ENCODE assay signal across 8 cellular contexts in the genomic region with DNA sequence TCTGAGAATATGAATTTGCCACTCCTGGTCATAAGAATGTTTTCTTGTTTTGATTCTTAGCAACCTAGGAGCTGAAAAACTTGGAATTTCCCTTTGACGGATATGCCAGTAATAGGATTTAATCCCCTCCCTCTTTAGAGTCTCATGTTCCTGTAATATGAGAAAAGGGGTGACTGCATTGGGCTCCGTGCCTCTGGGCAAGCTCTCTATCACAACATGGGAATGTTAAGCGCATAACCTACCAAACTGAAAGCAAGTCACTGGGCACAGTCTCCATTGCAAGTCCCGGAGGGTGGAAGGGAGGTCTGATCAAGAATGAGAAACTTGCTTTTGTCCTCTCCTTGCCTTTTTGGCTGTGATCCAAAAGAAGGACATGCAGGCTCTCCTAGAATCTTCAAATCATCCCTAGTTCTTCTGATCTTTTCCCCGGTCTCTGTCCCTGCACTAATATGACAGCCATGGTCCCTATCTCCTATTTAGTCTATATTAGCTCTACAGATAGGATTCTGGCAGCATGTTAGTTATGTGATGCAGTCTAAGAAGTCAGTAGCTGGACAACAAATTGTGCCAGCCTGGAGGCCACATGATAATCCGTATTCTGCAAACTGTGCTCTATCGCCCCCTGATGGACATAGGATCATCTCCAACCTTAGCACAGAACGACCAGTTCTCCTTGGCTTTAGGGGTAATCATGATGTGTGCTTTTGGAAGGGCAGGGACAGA. TPM values are rescaled to one million over a fixed set of nuclear protein-coding genes. Genes with fewer than 3 reads are reported as not detected.
DNase-seq lines count a peak whose midpoint lies in the region; ATAC-seq and TF ChIP-seq lines count a peak whose summit lies in the region.

No MANE protein-coding gene starts in this region.

- peak in 2 of 3 donors; percentile 12 to 64 for DNase-seq in CD4-positive, CD25-positive, alpha-beta regulatory T cell
- DNase-seq in NCI-H2081 treated with DMSO at 0.1 percent for 48 hours (lab: John Stamatoyannopoulos, UW) (peak; percentile 14), foreskin keratinocyte (peak; percentile 53 to 73), renal cortical epithelial cell (ENCODE audit: low read depth) (peak; percentile 67)
- peak; percentile 11 to 13 for DNase-seq in activated CD4-positive, alpha-beta T cell treated with anti-CD3 and anti-CD28 coated beads, Interleukin-2, amount 50 U/mL, for 4 hours

- peaks cover 4% of the 10 kb centered on the region for H3K27me3 Mint-ChIP-seq in CD4-positive, CD25-positive, alpha-beta regulatory T cell

- ATAC-seq in CD4-positive, CD25-positive, alpha-beta regulatory T cell (ENCODE audit: low read depth in 2 of 2) = peak; percentile 55 to 56
- ATAC-seq in GM18868 (IDR thresholded peaks at IDR 0.05; ENCODE audit: unreplicated experiment) (peak; percentile 88), HG03045 (IDR thresholded peaks at IDR 0.05; ENCODE audit: unreplicated experiment) (peak; percentile 85), foreskin keratinocyte (peak; percentile 90), GM19397 (IDR thresholded peaks at IDR 0.05; ENCODE audit: unreplicated experiment) (no peak)

- H3K36me3 ChIP-seq in CD4-positive, CD25-positive, alpha-beta regulatory T cell (ENCODE audit: control insufficient read depth, insufficient read depth, low read length) = no peaks in the 10 kb centered on the region

- no peaks in the 10 kb centered on the region for H3K4me1 ChIP-seq in CD4-positive, CD25-positive, alpha-beta regulatory T cell (ENCODE audit: control insufficient read depth, insufficient read depth, low read length, poor library complexity, severe bottlenecking)
- H3K4me1 ChIP-seq in foreskin keratinocyte = no peaks in the 10 kb centered on the region

- no peaks in the 10 kb centered on the region for H3K27me3 ChIP-seq in CD4-positive, CD25-positive, alpha-beta regulatory T cell (ENCODE audit: control insufficient read depth, insufficient read depth, low read length)
- no peaks in the 10 kb centered on the region for H3K27me3 ChIP-seq in foreskin keratinocyte

- TF ChIP-seq CTCF in foreskin keratinocyte (conservative IDR thresholded peaks at IDR 0.05) = peak; percentile 86

- H3K4me1 Mint-ChIP-seq in CD4-positive, CD25-positive, alpha-beta regulatory T cell = no peaks in the 10 kb centered on the region

- H3K27ac ChIP-seq in CD4-positive, CD25-positive, alpha-beta regulatory T cell (ENCODE audit: insufficient read depth, low read length, poor library complexity, severe bottlenecking) = no peak overlapping the region
- H3K27ac ChIP-seq in foreskin keratinocyte = no peak overlapping the region

- no peak overlapping the region for H3K4me3 ChIP-seq in CD4-positive, CD25-positive, alpha-beta regulatory T cell (ENCODE audit: low read depth, low read length)

- no peak overlapping the region for H3K27ac Mint-ChIP-seq in CD4-positive, CD25-positive, alpha-beta regulatory T cell

- no peaks in the 10 kb centered on the region for H3K9me3 ChIP-seq in CD4-positive, CD25-positive, alpha-beta regulatory T cell (ENCODE audit: control insufficient read depth in 2 of 2, low read length in 2 of 2)

- no peaks in the 10 kb centered on the region for H3K9me3 Mint-ChIP-seq in CD4-positive, CD25-positive, alpha-beta regulatory T cell

- H3K4me3 Mint-ChIP-seq in CD4-positive, CD25-positive, alpha-beta regulatory T cell = no peak overlapping the region

- no peaks in the 10 kb centered on the region for H3K36me3 Mint-ChIP-seq in CD4-positive, CD25-positive, alpha-beta regulatory T cell

RNA-seq across cellular contexts. Expression of gene OR10D3, which starts 11.7 kb away (rescaled TPM):
- not detected for total RNA-seq in CD4-positive, CD25-positive, alpha-beta regulatory T cell
- not detected for polyA plus RNA-seq in CD4-positive, CD25-positive, alpha-beta regulatory T cell
- total RNA-seq in foreskin keratinocyte (not detected in 2 replicates), renal cortical epithelial cell (not detected in 2 replicates)
- not detected in 2 replicates for polyA plus RNA-seq in foreskin keratinocyte

RNA-seq across cellular contexts. Expression of gene OR8G1, which starts 46.0 kb away (rescaled TPM):
- total RNA-seq in CD4-positive, CD25-positive, alpha-beta regulatory T cell = not detected
- polyA plus RNA-seq in CD4-positive, CD25-positive, alpha-beta regulatory T cell = not detected
- total RNA-seq in foreskin keratinocyte (not detected in 2 replicates), renal cortical epithelial cell (not detected in 2 replicates)
- polyA plus RNA-seq in foreskin keratinocyte = not detected in 2 replicates

Comparison
In these comparisons a context has a peak if more than half of its experiments do, and no peak if none do; other contexts are left out.
1. DNase-seq: peak in every context shown above with its lines; median percentile 67 in renal cortical epithelial cell; 63 in foreskin keratinocyte; 38 in CD4-positive, CD25-positive, alpha-beta regulatory T cell; 14 in NCI-H2081 treated with DMSO at 0.1 percent for 48 hours; 12 in activated CD4-positive, alpha-beta T cell treated with anti-CD3 and anti-CD28 coated beads, Interleukin-2, amount 50 U/mL, for 4 hours.